Comparison of ENCODE assay signal across 9 cellular contexts in the genomic region with DNA sequence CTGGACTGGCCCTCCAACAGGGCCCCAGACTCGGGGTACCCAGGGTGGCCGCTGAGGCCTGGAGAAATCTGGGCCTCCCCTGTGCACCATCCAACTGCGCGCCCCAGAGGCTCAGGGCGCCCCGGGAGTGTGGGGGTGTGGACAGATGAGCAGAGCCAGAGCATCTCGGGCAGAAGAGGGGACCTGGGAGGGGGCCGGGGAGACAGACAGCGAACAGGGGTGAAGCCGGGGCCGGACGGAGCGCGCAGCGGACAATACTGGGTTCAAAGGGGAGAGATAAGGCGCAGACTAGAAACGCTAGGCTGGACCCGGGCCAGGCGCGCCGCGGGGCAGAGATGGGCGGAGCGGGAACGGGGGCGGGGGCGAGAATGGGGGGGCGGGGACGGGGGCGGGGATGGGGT. TPM values are rescaled to one million over a fixed set of nuclear protein-coding genes. Genes with fewer than 3 reads are reported as not detected.
DNase-seq lines count a peak whose midpoint lies in the region; ATAC-seq and TF ChIP-seq lines count a peak whose summit lies in the region.
"Had no signal": no experiment of that assay in that cellular context is flagged by ENCODE, and none has a peak within 500 bp of the region (broad histone marks: within the 10 kb centered on the region; RNA-seq: fewer than 3 reads in every experiment).

No MANE protein-coding gene starts in this region.

- no peaks in the 10 kb centered on the region for H3K36me3 ChIP-seq in body of pancreas (replicated peaks in 1 of 2; ENCODE audit: insufficient read depth in 1 of 2, low read depth in 2 of 2)
- H3K36me3 ChIP-seq in tibial artery, result no peaks in the 10 kb centered on the region

- WGBS in body of pancreas, 2 donors, result 1 to 7% methylated on average over 15 to 21 of the region's 30 CpGs
- 1 to 3% methylated on average over 16 to 26 of the region's 30 CpGs for WGBS in lower leg skin, 2 donors

- H3K9me3 ChIP-seq in body of pancreas (no peaks in the 10 kb centered on the region), tibial artery (no peaks in the 10 kb centered on the region)

- H3K4me3 ChIP-seq in body of pancreas (no peak overlapping the region), lower leg skin (ENCODE audit: low read depth, poor library complexity, severe bottlenecking) (peak overlapping the region; percentile 14), tibial artery (peak overlapping the region; percentile 64 to 78)

- no peaks in the 10 kb centered on the region for H3K27me3 ChIP-seq in body of pancreas
- peaks cover 0 to 33% of the 10 kb centered on the region in 2 donors for H3K27me3 ChIP-seq in tibial artery

- intact Hi-C loops in body of pancreas (cut with DNase I), result no loop called here
- intact Hi-C loops in lower leg skin (cut with DNase I; ENCODE audit: low total_unique reads), result no loop called here
- intact Hi-C loops in tibial artery (cut with DNase I; ENCODE audit: low total_unique reads), result no loop called here

- ATAC-seq in HG03460 (IDR thresholded peaks at IDR 0.05; ENCODE audit: unreplicated experiment) (peak; percentile 27), body of pancreas (peak; percentile 38)

- no peak for TF ChIP-seq CTCF in body of pancreas (IDR thresholded peaks at IDR 0.05)
- no peak for TF ChIP-seq CTCF in lower leg skin (IDR thresholded peaks at IDR 0.05)
- TF ChIP-seq CTCF in tibial artery (IDR thresholded peaks at IDR 0.05), result no peak

- TF ChIP-seq POLR2A in body of pancreas (IDR thresholded peaks at IDR 0.05), result no peak
- TF ChIP-seq POLR2A in lower leg skin (IDR thresholded peaks at IDR 0.05), result no peak

- DNase-seq in DMS153 treated with DMSO at 0.1 percent for 48 hours (lab: John Stamatoyannopoulos, UW; ENCODE audit: unreplicated experiment), result peak; percentile 76
- DNase-seq in DMS153 (lab: John Stamatoyannopoulos, UW), result no peak
- DNase-seq in body of pancreas, result peak in 1 of 4 donors; percentile 85
- DNase-seq in lower leg skin (ENCODE audit: low spot score in 2 of 2), result peak in 1 of 2 donors; percentile 93
- DNase-seq in tibial artery, result peak; percentile 31 to 73
- no peak for DNase-seq in HK-2 (ENCODE audit: unreplicated experiment)
- no peak for DNase-seq in NCI-H526 treated with DMSO at 0.1 percent for 48 hours (lab: John Stamatoyannopoulos, UW)

- H3K27ac ChIP-seq in body of pancreas (peak overlapping the region; percentile 80 to 88 (median 86)), tibial artery (peak overlapping the region; percentile 32 to 61)
- H3K27ac ChIP-seq: 22Rv1 had no signal

- H3K4me1 ChIP-seq in body of pancreas, result peaks cover 80% of the 10 kb centered on the region
- peaks cover 0 to 27% (median 14%) of the 10 kb centered on the region in 4 donors for H3K4me1 ChIP-seq in tibial artery

RNA-seq across cellular contexts. Expression of a gene that starts 0.5 kb away (rescaled TPM):
- total RNA-seq in body of pancreas, result 10 to 100 TPM; 53.1 to 87.4 TPM
- total RNA-seq in lower leg skin, result 100 to 1,000 TPM; 104 to 106 (median 105) TPM

RNA-seq across cellular contexts. Expression of a gene that starts 59.3 kb away (rescaled TPM):
- under 1 TPM in 1 of 2 donors, not detected in 1; 0.26 TPM for total RNA-seq in body of pancreas
- 1 to 10 TPM in 1 of 4 donors, under 1 TPM in 1, not detected in 2; 0.04 to 2.1 TPM for total RNA-seq in lower leg skin

Comparison
In these comparisons a context has a peak if more than half of its experiments do, and no peak if none do; other contexts are left out.
1. DNase-seq: peak in DMS153 treated with DMSO at 0.1 percent for 48 hours (single experiment) and tibial artery (2 of 2); none in DMS153 (single experiment), HK-2 (single experiment) and NCI-H526 treated with DMSO at 0.1 percent for 48 hours (single experiment).
2. H3K4me3 ChIP-seq: peak in lower leg skin (single experiment) and tibial artery (2 of 2); none in body of pancreas (0 of 2).